In the genomic region with DNA sequence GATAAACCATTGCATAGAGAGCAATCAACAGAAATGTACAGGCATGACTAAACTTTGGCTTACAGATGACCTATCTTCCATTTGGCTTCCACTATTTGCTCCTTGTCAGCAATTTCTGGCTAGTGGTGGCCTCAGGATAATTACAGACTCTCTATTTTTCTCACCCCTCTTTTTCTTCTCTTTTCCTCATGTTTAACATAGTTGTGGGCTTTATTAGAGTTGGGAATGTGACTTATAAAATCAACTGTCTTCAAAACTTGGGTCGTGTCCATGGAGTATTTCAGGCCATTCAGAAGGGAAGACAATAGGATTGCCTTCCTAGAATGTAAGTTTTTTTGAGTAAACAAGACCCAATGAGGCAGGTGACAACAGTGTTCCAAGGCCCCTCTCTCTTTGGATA, we compare ENCODE assay signal across 20 cellular contexts.
DNase-seq lines count a peak whose midpoint lies in the region; ATAC-seq and TF ChIP-seq lines count a peak whose summit lies in the region.
"Had no signal": no experiment of that assay in that cellular context is flagged by ENCODE, and none has a peak within 500 bp of the region (broad histone marks: within the 10 kb centered on the region; RNA-seq: fewer than 3 reads in every experiment).

No MANE protein-coding gene starts in this region.

- 26% methylated on average over 1 of the region's 1 CpG for WGBS in SK-N-SH (ENCODE audit: low lambda C conversion rate)

- DNase-seq in EL (peak; percentile 63), SK-N-SH (no peak), fibroblast of mammary gland (ENCODE audit: low read depth) (peak; percentile 34), osteocyte (ENCODE audit: extremely low spot score, unreplicated experiment) (no peak), NCI-H69 (lab: John Stamatoyannopoulos, UW) (no peak), AML-193 (lab: John Stamatoyannopoulos, UW) (no peak), A673 (ENCODE audit: low spot score) (no peak)
- DNase-seq: activated B cell treated with CpG ODN at 0.5 μM for 24 hours; activated CD8-positive, alpha-beta memory T cell treated with anti-CD3 and anti-CD28 coated beads for 24 hours; CD4-positive, CD25-positive, alpha-beta regulatory T cell; cortex of kidney; heart right ventricle; mucosa of descending colon; NCI-H146; NCI-H345; small intestine; tibial artery had no signal

- no peaks in the 10 kb centered on the region for H3K9me2 ChIP-seq in SK-N-SH

- H3K27ac Mint-ChIP-seq in osteocyte (ENCODE audit: unreplicated experiment), result peak overlapping the region; percentile 48
- H3K27ac Mint-ChIP-seq: activated B cell treated with CpG ODN at 0.5 μM for 24 hours; CD4-positive, CD25-positive, alpha-beta regulatory T cell; T-helper 1 cell treated with Interleukin-12 subunit alpha and Interleukin-12 subunit beta and Interleukin-4 antibody, amounts not matched to agents 30 μg/mL and 1 μg/mL, for 36 hours had no signal

- H3F3A ChIP-seq in SK-N-SH (replicated peaks; ENCODE audit: insufficient read depth), result peaks cover 48% of the 10 kb centered on the region

- no TSS peak for BruUV-seq in A673 (replicated peaks; lab: Mats Ljungman, UMichigan)

- no peaks in the 10 kb centered on the region for H3K36me3 Mint-ChIP-seq in osteocyte (ENCODE audit: unreplicated experiment)
- H3K36me3 Mint-ChIP-seq: CD4-positive, CD25-positive, alpha-beta regulatory T cell had no signal

- H3K4me2 ChIP-seq in SK-N-SH, result peak overlapping the region; percentile 55
- H3K4me2 ChIP-seq: GM23338 had no signal

- CTCF ChIA-PET in SK-N-SH (lab: Yijun Ruan, JAX), result no interaction called here
- CTCF ChIA-PET in A673 (lab: Charles Lee), result no interaction called here

- H2AFZ ChIP-seq in SK-N-SH (ENCODE audit: low read depth), result no peak overlapping the region
- H2AFZ ChIP-seq: GM23338 had no signal

- no peak for TF ChIP-seq EP300 in SK-N-SH (IDR thresholded peaks at IDR 0.05; ENCODE audit: borderline replicate concordance in 1 of 2, low read depth in 1 of 2, low read length in 1 of 2)

- peak overlapping the region; percentile 35; the same call in 1 of the 2 replicates for H3K9ac ChIP-seq in SK-N-SH

- no peaks in the 10 kb centered on the region for H3K79me2 ChIP-seq in SK-N-SH (ENCODE audit: insufficient read depth)

- no peak for TF ChIP-seq RAD21 in SK-N-SH (IDR thresholded peaks at IDR 0.05; ENCODE audit: low read length)

- no peak overlapping the region for H3K4me3 Mint-ChIP-seq in osteocyte (ENCODE audit: unreplicated experiment)
- H3K4me3 Mint-ChIP-seq: activated B cell treated with CpG ODN at 0.5 μM for 24 hours; CD4-positive, CD25-positive, alpha-beta regulatory T cell; GM23338; T-helper 1 cell treated with Interleukin-12 subunit alpha and Interleukin-12 subunit beta and Interleukin-4 antibody, amounts not matched to agents 30 μg/mL and 1 μg/mL, for 36 hours had no signal

- intact Hi-C loops in A673 (cut with micrococcal nuclease; ENCODE audit: unreplicated experiment), result no loop called here

- H3K27ac ChIP-seq in SK-N-SH (ENCODE audit: low read depth in 2 of 2, low read length in 1 of 2) (peak overlapping the region; percentile 71 to 86), A673 (ENCODE audit: low read depth, low read length, poor library complexity, severe bottlenecking) (no peak overlapping the region)
- H3K27ac ChIP-seq: heart right ventricle, tibial artery had no signal

- H4K20me1 ChIP-seq in SK-N-SH (ENCODE audit: insufficient read depth), result no peaks in the 10 kb centered on the region

- H3K9me3 ChIP-seq in SK-N-SH, result no peaks in the 10 kb centered on the region
- H3K9me3 ChIP-seq in A673 (ENCODE audit: low read depth, low read length, poor library complexity, severe bottlenecking), result no peaks in the 10 kb centered on the region
- H3K9me3 ChIP-seq: heart right ventricle, mucosa of descending colon, tibial artery had no signal

- no peak for TF ChIP-seq CTCF in SK-N-SH (IDR thresholded peaks at IDR 0.05)
- no peak for TF ChIP-seq CTCF in fibroblast of mammary gland (conservative IDR thresholded peaks at IDR 0.05; ENCODE audit: control insufficient read depth, insufficient read depth, low read depth, low read length)
- TF ChIP-seq CTCF in osteocyte (IDR thresholded peaks at IDR 0.05), result no peak
- TF ChIP-seq CTCF in A673 (conservative IDR thresholded peaks at IDR 0.05; ENCODE audit: low read depth, low read length), result no peak

- H3K9me3 Mint-ChIP-seq in osteocyte (ENCODE audit: unreplicated experiment), result no peaks in the 10 kb centered on the region
- H3K9me3 Mint-ChIP-seq: activated B cell treated with CpG ODN at 0.5 μM for 24 hours; GM23338; T-helper 1 cell treated with Interleukin-12 subunit alpha and Interleukin-12 subunit beta and Interleukin-4 antibody, amounts not matched to agents 30 μg/mL and 1 μg/mL, for 36 hours had no signal

- H3K4me1 ChIP-seq in SK-N-SH (ENCODE audit: control insufficient read depth in 1 of 2, insufficient read depth in 2 of 2, low read depth in 1 of 2, low read length in 1 of 2) (peaks cover 12 to 28% of the 10 kb centered on the region in 2 experiments), A673 (ENCODE audit: insufficient read depth, low read length, poor library complexity, severe bottlenecking) (no peaks in the 10 kb centered on the region)

- H3K4me3 ChIP-seq in SK-N-SH (ENCODE audit: low read depth in 2 of 2, low read length in 1 of 2) (no peak overlapping the region), fibroblast of mammary gland (ENCODE audit: control insufficient read depth, low read depth, low read length) (no peak overlapping the region), A673 (ENCODE audit: low read depth, low read length, poor library complexity, severe bottlenecking) (no peak overlapping the region)
- H3K4me3 ChIP-seq: GM23338, heart right ventricle, mucosa of descending colon, tibial artery had no signal

- H3K4me1 Mint-ChIP-seq in osteocyte (ENCODE audit: unreplicated experiment), result peaks cover 20% of the 10 kb centered on the region
- H3K4me1 Mint-ChIP-seq: CD4-positive, CD25-positive, alpha-beta regulatory T cell had no signal

- no peak for ATAC-seq in activated CD4-positive, CD25-positive, alpha-beta regulatory T cell treated with anti-CD3 and anti-CD28 coated beads, Interleukin-2, amount 50 U/mL, for 24 hours
- ATAC-seq: mucosa of descending colon had no signal

- POLR2A ChIA-PET in SK-N-SH (lab: Yijun Ruan, JAX), result no interaction called here
- POLR2A ChIA-PET in A673 (lab: Charles Lee; ENCODE audit: low non-redundant PET), result no interaction called here

- H3K36me3 ChIP-seq in SK-N-SH (replicated peaks in 1 of 2; ENCODE audit: control insufficient read depth in 1 of 2, insufficient read depth in 2 of 2, low read length in 1 of 2), result peaks cover 0 to 7% of the 10 kb centered on the region in 2 experiments
- no peaks in the 10 kb centered on the region for H3K36me3 ChIP-seq in A673 (ENCODE audit: insufficient read depth, low read length, poor library complexity, severe bottlenecking)
- H3K36me3 ChIP-seq: heart right ventricle, tibial artery had no signal

- H3K27me3 ChIP-seq in SK-N-SH (ENCODE audit: insufficient read depth) (no peaks in the 10 kb centered on the region), A673 (replicated peaks; ENCODE audit: insufficient read depth, low read depth, low read length, poor library complexity) (no peaks in the 10 kb centered on the region)
- H3K27me3 ChIP-seq: heart right ventricle, tibial artery had no signal

- no peaks in the 10 kb centered on the region for H3K27me3 Mint-ChIP-seq in osteocyte (ENCODE audit: unreplicated experiment)
- H3K27me3 Mint-ChIP-seq: activated B cell treated with CpG ODN at 0.5 μM for 24 hours had no signal

TF ChIP-seq in SK-N-SH, 30 proteins besides CTCF, POLR2A, EP300 and RAD21 (continues in another document):
- no peak for TF ChIP-seq EZH2phosphoT487 (IDR thresholded peaks at IDR 0.05; ENCODE audit: borderline replicate concordance, low read depth)
- TF ChIP-seq TAF1 (IDR thresholded peaks at IDR 0.05; ENCODE audit: borderline replicate concordance, low read depth, low read length), result no peak
- TF ChIP-seq GATA2 (CRISPR knock-in tag; IDR thresholded peaks at IDR 0.05), result no peak
- TF ChIP-seq TCF12 (IDR thresholded peaks at IDR 0.05), result no peak
- TF ChIP-seq, protein P1, sequence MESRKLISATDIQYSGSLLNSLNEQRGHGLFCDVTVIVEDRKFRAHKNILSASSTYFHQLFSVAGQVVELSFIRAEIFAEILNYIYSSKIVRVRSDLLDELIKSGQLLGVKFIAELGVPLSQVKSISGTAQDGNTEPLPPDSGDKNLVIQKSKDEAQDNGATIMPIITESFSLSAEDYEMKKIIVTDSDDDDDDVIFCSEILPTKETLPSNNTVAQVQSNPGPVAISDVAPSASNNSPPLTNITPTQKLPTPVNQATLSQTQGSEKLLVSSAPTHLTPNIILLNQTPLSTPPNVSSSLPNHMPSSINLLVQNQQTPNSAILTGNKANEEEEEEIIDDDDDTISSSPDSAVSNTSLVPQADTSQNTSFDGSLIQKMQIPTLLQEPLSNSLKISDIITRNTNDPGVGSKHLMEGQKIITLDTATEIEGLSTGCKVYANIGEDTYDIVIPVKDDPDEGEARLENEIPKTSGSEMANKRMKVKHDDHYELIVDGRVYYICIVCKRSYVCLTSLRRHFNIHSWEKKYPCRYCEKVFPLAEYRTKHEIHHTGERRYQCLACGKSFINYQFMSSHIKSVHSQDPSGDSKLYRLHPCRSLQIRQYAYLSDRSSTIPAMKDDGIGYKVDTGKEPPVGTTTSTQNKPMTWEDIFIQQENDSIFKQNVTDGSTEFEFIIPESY (IDR thresholded peaks at IDR 0.05; ENCODE audit: borderline replicate concordance, low read depth), result no peak
- TF ChIP-seq, protein P2, sequence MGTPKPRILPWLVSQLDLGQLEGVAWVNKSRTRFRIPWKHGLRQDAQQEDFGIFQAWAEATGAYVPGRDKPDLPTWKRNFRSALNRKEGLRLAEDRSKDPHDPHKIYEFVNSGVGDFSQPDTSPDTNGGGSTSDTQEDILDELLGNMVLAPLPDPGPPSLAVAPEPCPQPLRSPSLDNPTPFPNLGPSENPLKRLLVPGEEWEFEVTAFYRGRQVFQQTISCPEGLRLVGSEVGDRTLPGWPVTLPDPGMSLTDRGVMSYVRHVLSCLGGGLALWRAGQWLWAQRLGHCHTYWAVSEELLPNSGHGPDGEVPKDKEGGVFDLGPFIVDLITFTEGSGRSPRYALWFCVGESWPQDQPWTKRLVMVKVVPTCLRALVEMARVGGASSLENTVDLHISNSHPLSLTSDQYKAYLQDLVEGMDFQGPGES (IDR thresholded peaks at IDR 0.05; ENCODE audit: low read depth, low read length), result no peak
- TF ChIP-seq, protein P3, sequence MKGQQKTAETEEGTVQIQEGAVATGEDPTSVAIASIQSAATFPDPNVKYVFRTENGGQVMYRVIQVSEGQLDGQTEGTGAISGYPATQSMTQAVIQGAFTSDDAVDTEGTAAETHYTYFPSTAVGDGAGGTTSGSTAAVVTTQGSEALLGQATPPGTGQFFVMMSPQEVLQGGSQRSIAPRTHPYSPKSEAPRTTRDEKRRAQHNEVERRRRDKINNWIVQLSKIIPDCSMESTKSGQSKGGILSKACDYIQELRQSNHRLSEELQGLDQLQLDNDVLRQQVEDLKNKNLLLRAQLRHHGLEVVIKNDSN (IDR thresholded peaks at IDR 0.05; ENCODE audit: borderline replicate concordance, low read depth), result no peak
- TF ChIP-seq TEAD4 (IDR thresholded peaks at IDR 0.05; ENCODE audit: borderline replicate concordance, insufficient read depth), result no peak
- TF ChIP-seq NRF1 (IDR thresholded peaks at IDR 0.05; ENCODE audit: low read depth, low read length), result no peak
- TF ChIP-seq SMC3 (IDR thresholded peaks at IDR 0.05; ENCODE audit: low read depth, low read length), result no peak

Comparison
In these comparisons a context has a peak if more than half of its experiments do, and no peak if none do; other contexts are left out.
1. DNase-seq: peak in EL (single experiment) and fibroblast of mammary gland (single experiment); none in SK-N-SH (single experiment), osteocyte (single experiment), NCI-H69 (single experiment), AML-193 (0 of 2) and A673 (single experiment).